8 cellular contexts compared by ENCODE assay signal in genomic region chr1:46394108-46394871, GRCh38. TPM values are rescaled to one million over a fixed set of nuclear protein-coding genes. Genes with fewer than 3 reads are reported as not detected.
DNase-seq lines count a peak whose midpoint lies in the region; ATAC-seq and TF ChIP-seq lines count a peak whose summit lies in the region.

Gene FAAH (plus strand): TSS chr1:46394317. CDS start chr1:46394349, 32 bp downstream.

- H3K27ac ChIP-seq in thymus (ENCODE audit: low read depth), result no peak within 1 kb of the TSS

- peaks cover 28 to 36% of the 10 kb centered on the region in 2 donors for H3K27me3 Mint-ChIP-seq in natural killer cell (ENCODE audit: low read depth in 2 of 2)

- no peak within 1 kb of the TSS for H3K27ac Mint-ChIP-seq in natural killer cell

- peaks cover 7% of the 10 kb centered on the region for H3K36me3 Mint-ChIP-seq in natural killer cell

- peaks cover 4% of the 10 kb centered on the region for H3K9me3 ChIP-seq in thymus (ENCODE audit: control insufficient read depth)

- H3K4me3 Mint-ChIP-seq in natural killer cell, result peak within 1 kb of the TSS; percentile 85

- H3K4me3 ChIP-seq in fibroblast of villous mesenchyme (ENCODE audit: low read depth, low read length), result peak within 1 kb of the TSS; percentile 23
- H3K4me3 ChIP-seq in thymus (ENCODE audit: low read length), result peak within 1 kb of the TSS; percentile 72

- H3K4me1 ChIP-seq in thymus (ENCODE audit: control insufficient read depth, insufficient read depth, low read length), result no peaks in the 10 kb centered on the region

- no peak for TF ChIP-seq CTCF in fibroblast of villous mesenchyme (IDR thresholded peaks at IDR 0.05; ENCODE audit: insufficient read depth, low read depth, low read length)
- TF ChIP-seq CTCF in natural killer cell (IDR thresholded peaks at IDR 0.05), result no peak

- WGBS in thymus, result 6% methylated on average over 75 of the region's 75 CpGs

- peaks cover 11 to 18% of the 10 kb centered on the region in 2 donors for H3K4me1 Mint-ChIP-seq in natural killer cell

- no peaks in the 10 kb centered on the region for H3K27me3 ChIP-seq in thymus (ENCODE audit: control insufficient read depth, insufficient read depth)

- DNase-seq in COR-L47 (lab: John Stamatoyannopoulos, UW) (peak; percentile 42), NCI-H2029 (lab: John Stamatoyannopoulos, UW) (peak; percentile 81), fibroblast of villous mesenchyme (ENCODE audit: low read depth) (peak; percentile 51), natural killer cell (peak; percentile 53)
- peak; percentile 51 for DNase-seq in activated naive CD4-positive, alpha-beta T cell treated with Interleukin-2 at 50 U/mL for 16 hours

- peak; percentile 56 to 93 (median 89) for ATAC-seq in natural killer cell
- no peak for ATAC-seq in GM18498 (IDR thresholded peaks at IDR 0.05; ENCODE audit: unreplicated experiment)
- ATAC-seq in HG02588 (IDR thresholded peaks at IDR 0.05; ENCODE audit: unreplicated experiment), result no peak

- H3K36me3 ChIP-seq in thymus (ENCODE audit: control insufficient read depth, insufficient read depth), result no peaks in the 10 kb centered on the region

- peaks cover 2 to 5% of the 10 kb centered on the region in 2 donors for H3K9me3 Mint-ChIP-seq in natural killer cell

- intact Hi-C loops in natural killer cell (cut with micrococcal nuclease), result no loop called here

RNA-seq across cellular contexts. Expression of gene FAAH, which starts in this region (rescaled TPM):
- total RNA-seq in fibroblast of villous mesenchyme (0.64 and 0.86 TPM in 2 replicates), natural killer cell (1 to 10 TPM; 4.7 to 10.0 (median 7.9) TPM)
- 33.7 TPM for polyA plus RNA-seq in thymus

Comparison
In these comparisons a context has a peak if more than half of its experiments do, and no peak if none do; other contexts are left out.
1. Peak in DNase-seq and H3K4me3 ChIP-seq in fibroblast of villous mesenchyme; RNA of the gene not detected or under 1 TPM.
2. ATAC-seq: peak in natural killer cell (3 of 3); none in GM18498 (single experiment) and HG02588 (single experiment).
3. Peak in every context shown above with its lines, with median percentiles within 50 percentile points of each other: DNase-seq.